Comparison of ENCODE assay signal across 18 cellular contexts in the genomic region with DNA sequence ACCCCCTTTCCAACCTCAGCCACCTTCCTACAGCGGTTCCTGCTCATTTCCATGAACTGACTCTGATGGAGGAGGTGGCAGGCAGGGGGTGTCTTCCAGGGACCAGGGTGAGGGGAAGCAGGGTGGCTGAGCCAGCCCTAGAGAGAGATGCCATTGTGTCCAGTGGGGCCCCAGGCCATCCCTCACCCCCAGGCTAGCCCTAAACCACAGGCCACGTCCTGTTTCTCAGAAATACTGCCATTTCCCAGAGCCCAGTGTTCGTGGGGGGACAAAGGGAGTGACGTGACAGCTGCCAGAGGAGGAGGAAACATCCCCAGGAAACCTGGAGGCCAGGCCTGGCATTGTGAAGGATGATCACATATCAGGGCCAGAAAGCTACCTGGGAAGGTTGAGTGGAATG. TPM values are rescaled to one million over a fixed set of nuclear protein-coding genes. Genes with fewer than 3 reads are reported as not detected.
A peak's percentile ranks its signal among the peaks of the same experiment; 100 is the strongest.
DNase-seq lines count a peak whose midpoint lies in the region; ATAC-seq and TF ChIP-seq lines count a peak whose summit lies in the region.
"Had no signal": no experiment of that assay in that cellular context is flagged by ENCODE, and none has a peak within 500 bp of the region (broad histone marks: within the 10 kb centered on the region; RNA-seq: fewer than 3 reads in every experiment).

No MANE protein-coding gene starts in this region.

- H3K27ac ChIP-seq in SJCRH30: peak overlapping the region; percentile 42

- peaks cover 0 to 8% of the 10 kb centered on the region in 2 donors for H3K4me1 Mint-ChIP-seq in natural killer cell treated with Interleukin-12 subunit alpha and Interleukin-12 subunit beta and Interleukin-15 and Interleukin-18, amount 100 ng/mL, for 72 hours (ENCODE audit: low read depth in 2 of 2)
- no peaks in the 10 kb centered on the region for H3K4me1 Mint-ChIP-seq in natural killer cell
- no peaks in the 10 kb centered on the region for H3K4me1 Mint-ChIP-seq in stimulated activated effector memory CD8-positive, alpha-beta T cell treated with anti-CD3 and anti-CD28 coated beads, Interleukin-12 subunit alpha, Interleukin-12 subunit beta, amount 100 ng/mL, for 72 hours

- H3K27me3 Mint-ChIP-seq in natural killer cell treated with Interleukin-12 subunit alpha and Interleukin-12 subunit beta and Interleukin-15 and Interleukin-18, amount 100 ng/mL, for 72 hours: peaks cover 0 to 7% of the 10 kb centered on the region in 2 donors
- peaks cover 4 to 14% of the 10 kb centered on the region in 2 donors for H3K27me3 Mint-ChIP-seq in natural killer cell (ENCODE audit: low read depth in 2 of 2)

- no peaks in the 10 kb centered on the region for H3K9me3 Mint-ChIP-seq in natural killer cell treated with Interleukin-12 subunit alpha and Interleukin-12 subunit beta and Interleukin-15 and Interleukin-18, amount 100 ng/mL, for 72 hours
- no peaks in the 10 kb centered on the region for H3K9me3 Mint-ChIP-seq in natural killer cell
- no peaks in the 10 kb centered on the region for H3K9me3 Mint-ChIP-seq in stimulated activated effector memory CD8-positive, alpha-beta T cell treated with anti-CD3 and anti-CD28 coated beads, Interleukin-12 subunit alpha, Interleukin-12 subunit beta, amount 100 ng/mL, for 72 hours
- H3K9me3 Mint-ChIP-seq: CD4-positive, alpha-beta T cell had no signal

- no peak overlapping the region for H3K27ac Mint-ChIP-seq in natural killer cell treated with Interleukin-12 subunit alpha and Interleukin-12 subunit beta and Interleukin-15 and Interleukin-18, amount 100 ng/mL, for 72 hours
- no peak overlapping the region for H3K27ac Mint-ChIP-seq in natural killer cell
- H3K27ac Mint-ChIP-seq in stimulated activated effector memory CD8-positive, alpha-beta T cell treated with anti-CD3 and anti-CD28 coated beads, Interleukin-12 subunit alpha, Interleukin-12 subunit beta, amount 100 ng/mL, for 72 hours: no peak overlapping the region
- H3K27ac Mint-ChIP-seq: CD4-positive, alpha-beta T cell had no signal

- no peaks in the 10 kb centered on the region for H3K36me3 Mint-ChIP-seq in natural killer cell treated with Interleukin-12 subunit alpha and Interleukin-12 subunit beta and Interleukin-15 and Interleukin-18, amount 100 ng/mL, for 72 hours
- no peaks in the 10 kb centered on the region for H3K36me3 Mint-ChIP-seq in natural killer cell
- H3K36me3 Mint-ChIP-seq in stimulated activated effector memory CD8-positive, alpha-beta T cell treated with anti-CD3 and anti-CD28 coated beads, Interleukin-12 subunit alpha, Interleukin-12 subunit beta, amount 100 ng/mL, for 72 hours: no peaks in the 10 kb centered on the region

- no peak overlapping the region for H3K4me3 ChIP-seq in SJCRH30

- no peak for TF ChIP-seq CTCF in natural killer cell (IDR thresholded peaks at IDR 0.05)

- peaks cover 18% of the 10 kb centered on the region for H3K4me1 ChIP-seq in SJCRH30

- H3K27me3 ChIP-seq in SJCRH30: no peaks in the 10 kb centered on the region

- H3K4me3 Mint-ChIP-seq in natural killer cell treated with Interleukin-12 subunit alpha and Interleukin-12 subunit beta and Interleukin-15 and Interleukin-18, amount 100 ng/mL, for 72 hours: no peak overlapping the region
- no peak overlapping the region for H3K4me3 Mint-ChIP-seq in natural killer cell
- H3K4me3 Mint-ChIP-seq in stimulated activated effector memory CD8-positive, alpha-beta T cell treated with anti-CD3 and anti-CD28 coated beads, Interleukin-12 subunit alpha, Interleukin-12 subunit beta, amount 100 ng/mL, for 72 hours: no peak overlapping the region
- H3K4me3 Mint-ChIP-seq: CD4-positive, alpha-beta T cell had no signal

- peak; percentile 54 to 69 for ATAC-seq in natural killer cell treated with Interleukin-12 subunit alpha and Interleukin-12 subunit beta and Interleukin-15 and Interleukin-18, amount 100 ng/mL, for 72 hours
- ATAC-seq in natural killer cell (no peak), HG02885 (IDR thresholded peaks at IDR 0.05; ENCODE audit: poor library complexity, unreplicated experiment) (no peak)
- peak; percentile 27 for ATAC-seq in stimulated activated effector memory CD8-positive, alpha-beta T cell treated with anti-CD3 and anti-CD28 coated beads, Interleukin-12 subunit alpha, Interleukin-12 subunit beta, amount 100 ng/mL, for 72 hours
- ATAC-seq: HCT116 had no signal

- intact Hi-C loops in natural killer cell (cut with micrococcal nuclease): no loop called here

- H3K36me3 ChIP-seq in SJCRH30: no peaks in the 10 kb centered on the region

- DNase-seq in natural killer cell treated with Interleukin-12 subunit alpha and Interleukin-12 subunit beta and Interleukin-15 and Interleukin-18, amount 100 ng/mL, for 72 hours (ENCODE audit: low spot score): no peak
- DNase-seq in natural killer cell: no peak
- DNase-seq in HT1080 (ENCODE audit: low read depth): peak; percentile 37
- peak; percentile 57 to 69 for DNase-seq in SJCRH30
- no peak for DNase-seq in stimulated activated effector memory CD8-positive, alpha-beta T cell treated with anti-CD3 and anti-CD28 coated beads, Interleukin-12 subunit alpha, Interleukin-12 subunit beta, amount 100 ng/mL, for 72 hours (ENCODE audit: low spot score in 2 of 2)
- no peak for DNase-seq in activated CD4-positive, alpha-beta T cell treated with anti-CD3 and anti-CD28 coated beads for 4 hours
- no peak for DNase-seq in NCI-H446 (lab: John Stamatoyannopoulos, UW)
- DNase-seq: 8988T; ACHN; C1 segment of cervical spinal cord; CD4-positive, alpha-beta T cell; DMS153; DMS79 treated with DMSO at 0.1 percent for 48 hours; GF-D8 had no signal

- H3K9me3 ChIP-seq in SJCRH30 (replicated peaks): no peaks in the 10 kb centered on the region

RNA-seq across cellular contexts. Expression of a gene that starts 39.5 kb away (rescaled TPM):
- total RNA-seq in natural killer cell treated with Interleukin-12 subunit alpha and Interleukin-12 subunit beta and Interleukin-15 and Interleukin-18, amount 100 ng/mL, for 72 hours: not detected
- not detected for total RNA-seq in natural killer cell
- total RNA-seq in HT1080 (2014; rRNA removed; shearing (Covaris generic)): not detected in 2 replicates
- not detected in 2 replicates for polyA plus RNA-seq in HT1080 (2015; cell fraction: cytosol; rRNA removed)
- polyA plus RNA-seq in HT1080 (2015; cell fraction: nucleus; rRNA removed): not detected in 2 replicates
- total RNA-seq in SJCRH30 (2014; rRNA removed; shearing (Covaris generic)): not detected in 2 replicates
- total RNA-seq: CD4-positive, alpha-beta T cell; H4; HT-29 had no signal

RNA-seq across cellular contexts. Expression of a gene that starts 56.9 kb away (rescaled TPM):
- total RNA-seq in natural killer cell treated with Interleukin-12 subunit alpha and Interleukin-12 subunit beta and Interleukin-15 and Interleukin-18, amount 100 ng/mL, for 72 hours: 10 to 100 TPM; 20.9 to 21.2 TPM
- 10 to 100 TPM; 29.1 to 39.8 (median 37.9) TPM for total RNA-seq in natural killer cell
- 13.0 TPM in 2 replicates for total RNA-seq in HT1080 (2014; rRNA removed; shearing (Covaris generic))
- polyA plus RNA-seq in HT1080 (2015; cell fraction: cytosol; rRNA removed): 7.6 and 9.6 TPM in 2 replicates
- polyA plus RNA-seq in HT1080 (2015; cell fraction: nucleus; rRNA removed): 24.3 and 25.3 TPM in 2 replicates
- 16.0 and 17.8 TPM in 2 replicates for total RNA-seq in SJCRH30 (2014; rRNA removed; shearing (Covaris generic))

Comparison
In these comparisons a context has a peak if more than half of its experiments do, and no peak if none do; other contexts are left out.
1. ATAC-seq: peak in natural killer cell treated with Interleukin-12 subunit alpha and Interleukin-12 subunit beta and Interleukin-15 and Interleukin-18, amount 100 ng/mL, for 72 hours (2 of 2) and stimulated activated effector memory CD8-positive, alpha-beta T cell treated with anti-CD3 and anti-CD28 coated beads, Interleukin-12 subunit alpha, Interleukin-12 subunit beta, amount 100 ng/mL, for 72 hours (single experiment); none in natural killer cell (0 of 3) and HG02885 (single experiment).
2. DNase-seq: peak in HT1080 (single experiment) and SJCRH30 (2 of 2); none in natural killer cell treated with Interleukin-12 subunit alpha and Interleukin-12 subunit beta and Interleukin-15 and Interleukin-18, amount 100 ng/mL, for 72 hours (single experiment), natural killer cell (single experiment), stimulated activated effector memory CD8-positive, alpha-beta T cell treated with anti-CD3 and anti-CD28 coated beads, Interleukin-12 subunit alpha, Interleukin-12 subunit beta, amount 100 ng/mL, for 72 hours (0 of 2), activated CD4-positive, alpha-beta T cell treated with anti-CD3 and anti-CD28 coated beads for 4 hours (0 of 2) and NCI-H446 (0 of 2).